Comparison of ENCODE assay signal across 10 cellular contexts in the genomic region with DNA sequence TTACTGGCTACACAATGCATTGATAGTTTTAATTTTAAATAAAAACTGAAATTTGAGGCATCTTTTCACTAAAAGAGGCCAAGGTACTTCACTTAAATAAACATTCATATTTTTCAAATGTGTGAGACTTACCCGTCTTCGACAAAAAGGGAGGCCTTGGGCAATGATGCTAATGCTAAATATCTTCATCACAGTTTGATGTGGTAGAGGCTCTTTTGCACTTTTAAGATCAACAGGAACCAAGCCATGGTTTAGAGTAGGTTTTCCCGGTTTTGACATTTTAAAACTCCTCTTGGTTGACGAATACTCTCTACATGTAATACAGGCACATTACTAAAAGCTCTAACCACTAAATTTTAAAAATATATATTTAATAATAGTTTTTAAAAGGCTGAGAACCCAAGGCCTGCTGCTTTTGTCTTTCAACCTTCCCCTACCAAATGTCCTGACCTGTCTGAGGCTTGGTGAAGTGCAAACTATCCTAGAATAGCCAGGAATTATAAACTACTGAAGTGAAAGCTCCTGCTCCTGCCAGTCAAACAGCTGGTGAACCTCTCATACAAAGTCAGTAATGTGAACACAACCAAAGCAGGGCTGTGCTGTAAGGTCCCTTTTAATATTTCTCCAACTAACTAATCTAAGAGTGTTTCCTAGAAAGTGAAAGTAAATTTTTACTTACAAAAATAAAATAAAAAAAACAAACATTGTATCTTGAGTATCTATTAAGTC.
DNase-seq lines count a peak whose midpoint lies in the region; ATAC-seq and TF ChIP-seq lines count a peak whose summit lies in the region.
"Had no signal": no experiment of that assay in that cellular context is flagged by ENCODE, and none has a peak within 500 bp of the region (broad histone marks: within the 10 kb centered on the region; RNA-seq: fewer than 3 reads in every experiment).

No MANE protein-coding gene starts in this region.

- POLR2A ChIA-PET in RWPE1 (lab: Yijun Ruan, JAX; ENCODE audit: low non-redundant PET): no interaction called here

- H3K18ac ChIP-seq in mesendoderm (ENCODE audit: low read length): no peak overlapping the region

- no peaks in the 10 kb centered on the region for H3K79me2 ChIP-seq in mesendoderm (ENCODE audit: control insufficient read depth, insufficient read depth, low read length)

- no CpG with 5 or more reads among the region's 4 CpGs for WGBS in mesendoderm (ENCODE audit: extremely low coverage, insufficient coverage, low lambda C conversion rate)

- H2BK5ac ChIP-seq in mesendoderm (ENCODE audit: low read length): no peak overlapping the region

- peak; percentile 31 for DNase-seq in COLO668 (lab: John Stamatoyannopoulos, UW; ENCODE audit: unreplicated experiment)
- DNase-seq in amniotic epithelial cell (ENCODE audit: low read depth): peak; percentile 17
- peak; percentile 87 for DNase-seq in myocyte (ENCODE audit: low read depth)
- no peak for DNase-seq in stimulated activated CD4-positive, alpha-beta T cell treated with anti-CD3 and anti-CD28 coated beads, Interleukin-12 subunit alpha, Interleukin-12 subunit beta, amount 100 ng/mL, for 4 hours
- DNase-seq in RWPE1 (ENCODE audit: low spot score): no peak
- DNase-seq in mesendoderm: no peak
- DNase-seq: amniotic stem cell, midbrain had no signal

- H3K27ac ChIP-seq in RWPE1 (no peak overlapping the region), mesendoderm (ENCODE audit: low read depth, low read length) (no peak overlapping the region)

- no peak overlapping the region for H4K5ac ChIP-seq in mesendoderm (ENCODE audit: low read length)

- H3K56ac ChIP-seq in mesendoderm (ENCODE audit: low read length): no peak overlapping the region

- peak; percentile 69 for ATAC-seq in HG02678 (IDR thresholded peaks at IDR 0.05; ENCODE audit: unreplicated experiment)
- no peak for ATAC-seq in GM18867 (IDR thresholded peaks at IDR 0.05; ENCODE audit: unreplicated experiment)

- no peaks in the 10 kb centered on the region for H3K4me1 ChIP-seq in mesendoderm (ENCODE audit: control insufficient read depth, low read depth, low read length)

- no peak overlapping the region for H4K8ac ChIP-seq in mesendoderm (ENCODE audit: low read depth, low read length)

- no peak overlapping the region for H3K4me2 ChIP-seq in mesendoderm (ENCODE audit: low read length)

- H3K4ac ChIP-seq in mesendoderm (ENCODE audit: low read depth, low read length): no peak overlapping the region

- no peak overlapping the region for H3K23ac ChIP-seq in mesendoderm (ENCODE audit: low read length)

- H3K36me3 ChIP-seq in mesendoderm (ENCODE audit: control insufficient read depth, insufficient read depth, low read length): no peaks in the 10 kb centered on the region

- H2BK15ac ChIP-seq in mesendoderm (replicated peaks; ENCODE audit: low read depth): no peak overlapping the region

- no peaks in the 10 kb centered on the region for H3K27me3 ChIP-seq in mesendoderm (ENCODE audit: insufficient read depth, low read length, poor library complexity)

- H2AK5ac ChIP-seq in mesendoderm (ENCODE audit: low read length): no peak overlapping the region

- no peak overlapping the region for H2BK120ac ChIP-seq in mesendoderm (ENCODE audit: low read depth, low read length)

- no peaks in the 10 kb centered on the region for H3K79me1 ChIP-seq in mesendoderm (ENCODE audit: low read length)

- H3K4me3 ChIP-seq in mesendoderm (ENCODE audit: low read length): no peak overlapping the region

- no peak for TF ChIP-seq CTCF in RWPE1 (conservative IDR thresholded peaks at IDR 0.05; ENCODE audit: low read depth)

- CTCF ChIA-PET in RWPE1 (lab: Yijun Ruan, JAX): no interaction called here

- no peak overlapping the region for H3K9ac ChIP-seq in mesendoderm (ENCODE audit: low read length)

Comparison
In these comparisons a context has a peak if more than half of its experiments do, and no peak if none do; other contexts are left out.
1. DNase-seq: peak in COLO668 (single experiment), amniotic epithelial cell (single experiment) and myocyte (single experiment); none in stimulated activated CD4-positive, alpha-beta T cell treated with anti-CD3 and anti-CD28 coated beads, Interleukin-12 subunit alpha, Interleukin-12 subunit beta, amount 100 ng/mL, for 4 hours (single experiment), RWPE1 (single experiment) and mesendoderm (single experiment).